10 cellular contexts compared by ENCODE assay signal in genomic region chr16:20878682-20879147, GRCh38. TPM values are rescaled to one million over a fixed set of nuclear protein-coding genes. Genes with fewer than 3 reads are reported as not detected.
DNase-seq lines count a peak whose midpoint lies in the region; ATAC-seq and TF ChIP-seq lines count a peak whose summit lies in the region.
"Had no signal": no experiment of that assay in that cellular context is flagged by ENCODE, and none has a peak within 500 bp of the region (broad histone marks: within the 10 kb centered on the region; RNA-seq: fewer than 3 reads in every experiment).

No MANE protein-coding gene starts in this region.

- peaks cover 88% of the 10 kb centered on the region for H3K79me2 ChIP-seq in smooth muscle cell (ENCODE audit: low read depth)

- WGBS in smooth muscle cell (ENCODE audit: low lambda C conversion rate): 63% methylated on average over 5 of the region's 5 CpGs

- H3K4me2 ChIP-seq in smooth muscle cell: peak overlapping the region; percentile 70

- H3K4me1 ChIP-seq in smooth muscle cell (ENCODE audit: low read depth): peaks cover 16% of the 10 kb centered on the region

- H2AFZ ChIP-seq in smooth muscle cell (ENCODE audit: low read depth): no peak overlapping the region

- no peaks in the 10 kb centered on the region for H3K9me3 ChIP-seq in smooth muscle cell (replicated peaks; ENCODE audit: low read depth)

- no peaks in the 10 kb centered on the region for H3K36me3 ChIP-seq in smooth muscle cell (ENCODE audit: low read depth)

- TF ChIP-seq CTCF in smooth muscle cell (IDR thresholded peaks at IDR 0.05; ENCODE audit: borderline replicate concordance, insufficient read depth, poor library complexity, severe bottlenecking): no peak

- H3K27ac ChIP-seq in smooth muscle cell (ENCODE audit: low read depth): peak overlapping the region; percentile 90

- DNase-seq in cardiac septum (ENCODE audit: low spot score) (peak; percentile 43), smooth muscle cell (lab: John Stamatoyannopoulos, UW; ENCODE audit: unreplicated experiment) (no peak), NCI-H2196 treated with DMSO at 0.1 percent for 48 hours (lab: John Stamatoyannopoulos, UW; ENCODE audit: unreplicated experiment) (no peak), COLO668 (lab: John Stamatoyannopoulos, UW; ENCODE audit: unreplicated experiment) (no peak), NCI-H510A (lab: John Stamatoyannopoulos, UW) (no peak)
- DNase-seq: effector memory CD4-positive, alpha-beta T cell; NCI-H1105 had no signal

- H4K20me1 ChIP-seq in smooth muscle cell (ENCODE audit: low read depth): peaks cover 97% of the 10 kb centered on the region

- H3K4me3 ChIP-seq in smooth muscle cell: peak overlapping the region; percentile 5

- peak overlapping the region; percentile 56 for H3K9ac ChIP-seq in smooth muscle cell (ENCODE audit: low read depth)

- peaks cover 4% of the 10 kb centered on the region for H3F3A ChIP-seq in smooth muscle cell (ENCODE audit: low read depth)

- no peaks in the 10 kb centered on the region for H3K27me3 ChIP-seq in smooth muscle cell (ENCODE audit: low read depth)

- intact Hi-C loops in cardiac septum (cut with DNase I): no loop called here

- ATAC-seq in GM19035 (IDR thresholded peaks at IDR 0.05; ENCODE audit: unreplicated experiment): peak; percentile 7
- peak; percentile 56 for ATAC-seq in SK-N-SH treated with all-trans-retinoic acid at 6 μM for 48 hours
- ATAC-seq in HG03571 (IDR thresholded peaks at IDR 0.05; ENCODE audit: unreplicated experiment): no peak

TF ChIP-seq in SK-N-SH treated with all-trans-retinoic acid at 6 μM for 48 hours, 23 proteins besides CTCF, POLR2A, EP300 and RAD21:
- TF ChIP-seq, protein P1, sequence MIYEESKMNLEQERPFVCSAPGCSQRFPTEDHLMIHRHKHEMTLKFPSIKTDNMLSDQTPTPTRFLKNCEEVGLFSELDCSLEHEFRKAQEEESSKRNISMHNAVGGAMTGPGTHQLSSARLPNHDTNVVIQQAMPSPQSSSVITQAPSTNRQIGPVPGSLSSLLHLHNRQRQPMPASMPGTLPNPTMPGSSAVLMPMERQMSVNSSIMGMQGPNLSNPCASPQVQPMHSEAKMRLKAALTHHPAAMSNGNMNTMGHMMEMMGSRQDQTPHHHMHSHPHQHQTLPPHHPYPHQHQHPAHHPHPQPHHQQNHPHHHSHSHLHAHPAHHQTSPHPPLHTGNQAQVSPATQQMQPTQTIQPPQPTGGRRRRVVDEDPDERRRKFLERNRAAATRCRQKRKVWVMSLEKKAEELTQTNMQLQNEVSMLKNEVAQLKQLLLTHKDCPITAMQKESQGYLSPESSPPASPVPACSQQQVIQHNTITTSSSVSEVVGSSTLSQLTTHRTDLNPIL (CRISPR knock-in tag; IDR thresholded peaks at IDR 0.05; ENCODE audit: low read depth): no peak
- TF ChIP-seq ZC3H10 (CRISPR knock-in tag; IDR thresholded peaks at IDR 0.05): no peak
- no peak for TF ChIP-seq RARB (CRISPR knock-in tag; IDR thresholded peaks at IDR 0.05)
- TF ChIP-seq, protein P2, sequence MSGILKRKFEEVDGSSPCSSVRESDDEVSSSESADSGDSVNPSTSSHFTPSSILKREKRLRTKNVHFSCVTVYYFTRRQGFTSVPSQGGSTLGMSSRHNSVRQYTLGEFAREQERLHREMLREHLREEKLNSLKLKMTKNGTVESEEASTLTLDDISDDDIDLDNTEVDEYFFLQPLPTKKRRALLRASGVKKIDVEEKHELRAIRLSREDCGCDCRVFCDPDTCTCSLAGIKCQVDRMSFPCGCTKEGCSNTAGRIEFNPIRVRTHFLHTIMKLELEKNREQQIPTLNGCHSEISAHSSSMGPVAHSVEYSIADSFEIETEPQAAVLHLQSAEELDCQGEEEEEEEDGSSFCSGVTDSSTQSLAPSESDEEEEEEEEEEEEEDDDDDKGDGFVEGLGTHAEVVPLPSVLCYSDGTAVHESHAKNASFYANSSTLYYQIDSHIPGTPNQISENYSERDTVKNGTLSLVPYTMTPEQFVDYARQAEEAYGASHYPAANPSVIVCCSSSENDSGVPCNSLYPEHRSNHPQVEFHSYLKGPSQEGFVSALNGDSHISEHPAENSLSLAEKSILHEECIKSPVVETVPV (CRISPR knock-in tag; IDR thresholded peaks at IDR 0.05): no peak
- no peak for TF ChIP-seq ARNTL (CRISPR knock-in tag; IDR thresholded peaks at IDR 0.05; ENCODE audit: borderline replicate concordance, low read depth)
- TF ChIP-seq TCF4 (CRISPR knock-in tag; IDR thresholded peaks at IDR 0.05; ENCODE audit: borderline replicate concordance): no peak
- no peak for TF ChIP-seq ZNF565 (CRISPR knock-in tag; conservative IDR thresholded peaks at IDR 0.05; ENCODE audit: low read depth)
- no peak for TF ChIP-seq OSR1 (CRISPR knock-in tag; IDR thresholded peaks at IDR 0.05)
- TF ChIP-seq ZFP3 (CRISPR knock-in tag; IDR thresholded peaks at IDR 0.05): no peak
- no peak for TF ChIP-seq SNAI2 (CRISPR knock-in tag; IDR thresholded peaks at IDR 0.05)

RNA-seq across cellular contexts. Expression of gene DCUN1D3, which starts 21.4 kb away (rescaled TPM):
- total RNA-seq in cardiac septum (10.0 TPM), smooth muscle cell (36.3 and 37.8 TPM in 2 replicates)
- polyA plus RNA-seq in smooth muscle cell: 12.6 and 13.5 TPM in 2 replicates

RNA-seq across cellular contexts. Expression of gene LYRM1, which starts 21.9 kb away (rescaled TPM):
- 37.7 TPM for total RNA-seq in cardiac septum
- total RNA-seq in smooth muscle cell: 10.2 and 18.6 TPM in 2 replicates
- 11.7 and 15.3 TPM in 2 replicates for polyA plus RNA-seq in smooth muscle cell
